3 cellular contexts compared by ENCODE assay signal in genomic region chr6:27242589-27243265, GRCh38.
A peak's percentile ranks its signal among the peaks of the same experiment; 100 is the strongest.
TF ChIP-seq lines count a peak whose summit lies in the region.

No MANE protein-coding gene starts in this region.

TF ChIP-seq in A549, 52 proteins besides CTCF, POLR2A, EP300 and RAD21 (continued from another document):
- TF ChIP-seq HMGXB4 (CRISPR knock-in tag; IDR thresholded peaks at IDR 0.05; ENCODE audit: borderline replicate concordance) = no peak
- no peak for TF ChIP-seq KDM1A (IDR thresholded peaks at IDR 0.05; ENCODE audit: low read depth)
- TF ChIP-seq MAZ (IDR thresholded peaks at IDR 0.05; ENCODE audit: borderline replicate concordance, low read depth, low read length) = no peak
- no peak for TF ChIP-seq BHLHE40 (IDR thresholded peaks at IDR 0.05; ENCODE audit: low read depth, low read length)
- no peak for TF ChIP-seq CHD4 (IDR thresholded peaks at IDR 0.05; ENCODE audit: borderline replicate concordance)
- TF ChIP-seq NFE2L2 (conservative IDR thresholded peaks at IDR 0.05; ENCODE audit: low read length) = no peak
- 0 out of 2 replicates have a peak, but pooled peaks have one; percentile 16 for TF ChIP-seq CBX8 (IDR thresholded peaks at IDR 0.05)
- no peak for TF ChIP-seq ELK1 (IDR thresholded peaks at IDR 0.05; ENCODE audit: low read depth, low read length)
TF ChIP-seq in A549: peak in this region for 2.

TF ChIP-seq in GM23338, 12 proteins besides CTCF, POLR2A, EP300 and RAD21 (continued from another document and continues in another):
- TF ChIP-seq REST (IDR thresholded peaks at IDR 0.05; ENCODE audit: unreplicated experiment) = no peak
- no peak for TF ChIP-seq POLR2AphosphoS5 (IDR thresholded peaks at IDR 0.05; ENCODE audit: low read depth)
- no peak for TF ChIP-seq JUNB (IDR thresholded peaks at IDR 0.05; ENCODE audit: unreplicated experiment)
- no peak for TF ChIP-seq ZNF331 (CRISPR knock-in tag; IDR thresholded peaks at IDR 0.05; ENCODE audit: low read depth)
- no peak for TF ChIP-seq NANOG (IDR thresholded peaks at IDR 0.05; ENCODE audit: borderline replicate concordance)
- no peak for TF ChIP-seq ETS1 (IDR thresholded peaks at IDR 0.05)
- TF ChIP-seq ZNF462 (CRISPR knock-in tag; IDR thresholded peaks at IDR 0.05) = no peak
- no peak for TF ChIP-seq ZNF114 (CRISPR knock-in tag; IDR thresholded peaks at IDR 0.05)
- no peak for TF ChIP-seq CREB1 (CRISPR knock-in tag; IDR thresholded peaks at IDR 0.05; ENCODE audit: low read depth)

TF ChIP-seq in K562, 482 proteins besides CTCF, POLR2A, EP300 and RAD21 (continued from another document):
- TF ChIP-seq MBD1 (CRISPR knock-in tag; IDR thresholded peaks at IDR 0.05) (0 out of 2 replicates have a peak, but pooled peaks have one; percentile 17), CEBPG (CRISPR knock-in tag; IDR thresholded peaks at IDR 0.05) (peak; percentile 57), CEBPG (tag; conservative IDR thresholded peaks at IDR 0.05 in 1 of 2, IDR thresholded peaks at IDR 0.05 in 1 of 2) (peak; percentile 60 to 78; a peak in 3 of 4 replicates), HMG20B (CRISPR knock-in tag; IDR thresholded peaks at IDR 0.05) (no peak), ZBTB1 (CRISPR knock-in tag; IDR thresholded peaks at IDR 0.05; ENCODE audit: borderline replicate concordance, low read depth) (no peak), MYBL2 (IDR thresholded peaks at IDR 0.05; ENCODE audit: low read depth) (peak; percentile 59; the same call in 1 of the 2 replicates), MYBL2 (CRISPR knock-in tag; IDR thresholded peaks at IDR 0.05; ENCODE audit: borderline replicate concordance) (no peak), CREB1 (IDR thresholded peaks at IDR 0.05) (no peak), CREB1 (CRISPR knock-in tag; IDR thresholded peaks at IDR 0.05) (no peak), BDP1 (IDR thresholded peaks at IDR 0.05; ENCODE audit: insufficient read depth, insufficient read length) (no peak), DDX20 (tag; IDR thresholded peaks at IDR 0.05; ENCODE audit: low read depth) (no peak), TEAD4 (IDR thresholded peaks at IDR 0.05; ENCODE audit: low read length) (peak; percentile 55), TEAD4 (CRISPR knock-in tag; IDR thresholded peaks at IDR 0.05; ENCODE audit: borderline replicate concordance) (no peak), CHCHD3 (CRISPR knock-in tag; IDR thresholded peaks at IDR 0.05) (no peak), EHMT2 (IDR thresholded peaks at IDR 0.05) (0 out of 2 replicates have a peak, but pooled peaks have one; percentile 8), FOXM1 (IDR thresholded peaks at IDR 0.05; ENCODE audit: low read depth) (peak; percentile 85), FOXM1 (CRISPR knock-in tag; IDR thresholded peaks at IDR 0.05; ENCODE audit: low read depth) (no peak), STAT5B (CRISPR knock-in tag; IDR thresholded peaks at IDR 0.05) (no peak), SOX6 (IDR thresholded peaks at IDR 0.05) (no peak), ZNF395 (CRISPR knock-in tag; IDR thresholded peaks at IDR 0.05) (no peak), RAD51 (IDR thresholded peaks at IDR 0.05; ENCODE audit: borderline replicate concordance, low read depth) (peak; percentile 48; the same call in 1 of the 2 replicates), KDM5B (IDR thresholded peaks at IDR 0.05; ENCODE audit: insufficient replicate concordance, low read depth, low read length) (no peak), PKNOX1 (IDR thresholded peaks at IDR 0.05) (peak; percentile 6; the same call in 1 of the 2 replicates), CEBPB (tag; IDR thresholded peaks at IDR 0.05) (peak; percentile 95)
